Comparison of ENCODE assay signal across 25 cellular contexts in genomic region chr20:22601361-22602141, GRCh38. TPM values are rescaled to one million over a fixed set of nuclear protein-coding genes. Genes with fewer than 3 reads are reported as not detected.
"Had no signal": no experiment of that assay in that cellular context is flagged by ENCODE, and none has a peak within 500 bp of the region (broad histone marks: within the 10 kb centered on the region; RNA-seq: fewer than 3 reads in every experiment).

No MANE protein-coding gene starts in this region.

- H3K27me3 ChIP-seq: transverse colon had no signal

- H3K27ac ChIP-seq: esophagus squamous epithelium, gastroesophageal sphincter, transverse colon, VCaP had no signal

- H3K36me3 ChIP-seq: esophagus squamous epithelium, gastroesophageal sphincter, transverse colon had no signal

- H3K27ac Mint-ChIP-seq: activated CD8-positive, alpha-beta T cell treated with anti-CD3 and anti-CD28 coated beads, Interleukin-2, amount 10 ng/mL, durations not matched to agents 7 days and 5 days; activated naive CD4-positive, alpha-beta T cell treated with anti-CD3 and anti-CD28 coated beads, Interleukin-2, amount 50 U/mL, for 72 hours; brain; memory B cell; stimulated activated effector memory CD8-positive, alpha-beta T cell treated with anti-CD3 and anti-CD28 coated beads, Interleukin-12 subunit alpha, Interleukin-12 subunit beta, amount 100 ng/mL, for 72 hours; stimulated activated naive CD8-positive, alpha-beta T cell treated with anti-CD3 and anti-CD28 coated beads, Interleukin-15, amount 100 ng/mL, for 72 hours had no signal

- H3K4me3 Mint-ChIP-seq: activated CD8-positive, alpha-beta T cell treated with anti-CD3 and anti-CD28 coated beads, Interleukin-2, amount 10 ng/mL, durations not matched to agents 7 days and 5 days; brain; memory B cell; stimulated activated effector memory CD8-positive, alpha-beta T cell treated with anti-CD3 and anti-CD28 coated beads, Interleukin-12 subunit alpha, Interleukin-12 subunit beta, amount 100 ng/mL, for 72 hours; stimulated activated naive CD8-positive, alpha-beta T cell treated with anti-CD3 and anti-CD28 coated beads, Interleukin-15, amount 100 ng/mL, for 72 hours had no signal

- H3K4me1 Mint-ChIP-seq: brain; memory B cell; stimulated activated effector memory CD8-positive, alpha-beta T cell treated with anti-CD3 and anti-CD28 coated beads, Interleukin-12 subunit alpha, Interleukin-12 subunit beta, amount 100 ng/mL, for 72 hours; stimulated activated naive CD8-positive, alpha-beta T cell treated with anti-CD3 and anti-CD28 coated beads, Interleukin-15, amount 100 ng/mL, for 72 hours had no signal

- H3K36me3 Mint-ChIP-seq: activated naive CD4-positive, alpha-beta T cell treated with anti-CD3 and anti-CD28 coated beads, Interleukin-2, amount 50 U/mL, for 72 hours; brain; memory B cell; stimulated activated effector memory CD8-positive, alpha-beta T cell treated with anti-CD3 and anti-CD28 coated beads, Interleukin-12 subunit alpha, Interleukin-12 subunit beta, amount 100 ng/mL, for 72 hours had no signal

- DNase-seq: activated CD4-positive, alpha-beta T cell treated with anti-CD3 and anti-CD28 coated beads, Interleukin-2, amount 50 U/mL, for 1 hour; activated CD8-positive, alpha-beta T cell treated with anti-CD3 and anti-CD28 coated beads, Interleukin-2, amount 10 ng/mL, durations not matched to agents 7 days and 5 days; aorta; central memory CD4-positive, alpha-beta T cell; dermis blood vessel endothelial cell; effector CD8-positive, alpha-beta T cell; esophagus squamous epithelium; head of caudate nucleus; mucosa of descending colon; nucleus accumbens; small intestine; stimulated activated CD4-positive, alpha-beta T cell treated with anti-CD3 and anti-CD28 coated beads, Interleukin-2, amount 100 ng/mL, for 24 hours; stimulated activated naive CD8-positive, alpha-beta T cell treated with anti-CD3 and anti-CD28 coated beads, Interleukin-15, amount 100 ng/mL, for 72 hours; transverse colon had no signal

- ATAC-seq: activated CD4-positive, CD25-positive, alpha-beta regulatory T cell treated with anti-CD3 and anti-CD28 coated beads, Interleukin-2, amount 50 U/mL, for 24 hours; activated CD8-positive, alpha-beta T cell treated with anti-CD3 and anti-CD28 coated beads, Interleukin-2, amount 10 ng/mL, durations not matched to agents 7 days and 5 days; activated naive CD4-positive, alpha-beta T cell treated with anti-CD3 and anti-CD28 coated beads, Interleukin-2, amount 50 U/mL, for 72 hours; gastroesophageal sphincter; mucosa of descending colon; sciatic nerve; stimulated activated effector memory CD8-positive, alpha-beta T cell treated with anti-CD3 and anti-CD28 coated beads, Interleukin-12 subunit alpha, Interleukin-12 subunit beta, amount 100 ng/mL, for 72 hours; stimulated activated naive CD8-positive, alpha-beta T cell treated with anti-CD3 and anti-CD28 coated beads, Interleukin-15, amount 100 ng/mL, for 72 hours had no signal

- H3K4me3 ChIP-seq: esophagus squamous epithelium, gastroesophageal sphincter, mucosa of descending colon, transverse colon had no signal

- H3K27me3 Mint-ChIP-seq: memory B cell; stimulated activated naive CD8-positive, alpha-beta T cell treated with anti-CD3 and anti-CD28 coated beads, Interleukin-15, amount 100 ng/mL, for 72 hours had no signal

- H3K9me3 Mint-ChIP-seq: memory B cell; stimulated activated effector memory CD8-positive, alpha-beta T cell treated with anti-CD3 and anti-CD28 coated beads, Interleukin-12 subunit alpha, Interleukin-12 subunit beta, amount 100 ng/mL, for 72 hours; stimulated activated naive CD8-positive, alpha-beta T cell treated with anti-CD3 and anti-CD28 coated beads, Interleukin-15, amount 100 ng/mL, for 72 hours had no signal

- H3K4me1 ChIP-seq: esophagus squamous epithelium, gastroesophageal sphincter, transverse colon had no signal

- H3K9me3 ChIP-seq: esophagus squamous epithelium, gastroesophageal sphincter, mucosa of descending colon, transverse colon had no signal

RNA-seq across cellular contexts. Expression of gene FOXA2, which starts 17.2 kb away (rescaled TPM):
- total RNA-seq: activated CD8-positive, alpha-beta T cell treated with anti-CD3 and anti-CD28 coated beads, Interleukin-2, amount 10 ng/mL, durations not matched to agents 7 days and 5 days; activated naive CD4-positive, alpha-beta T cell treated with anti-CD3 and anti-CD28 coated beads, Interleukin-2, amount 50 U/mL, for 72 hours; aorta; dermis blood vessel endothelial cell; endothelial cell of umbilical vein; gastroesophageal sphincter; sciatic nerve; T-helper 2 cell treated with Interferon-gamma antibody and Interleukin-4, amounts not matched to agents 100 ng/mL and 5 ng/mL, for 36 hours; temporal lobe had no signal
